26 cellular contexts compared by ENCODE assay signal in genomic region chr11:114783805-114784204, GRCh38.
DNase-seq lines count a peak whose midpoint lies in the region; ATAC-seq and TF ChIP-seq lines count a peak whose summit lies in the region.
"Had no signal": no experiment of that assay in that cellular context is flagged by ENCODE, and none has a peak within 500 bp of the region (broad histone marks: within the 10 kb centered on the region; RNA-seq: fewer than 3 reads in every experiment).

No MANE protein-coding gene starts in this region.

- H3K4me1 Mint-ChIP-seq in glutamatergic neuron (ENCODE audit: low read depth, unreplicated experiment) (peaks cover 33% of the 10 kb centered on the region), osteocyte (ENCODE audit: unreplicated experiment) (no peaks in the 10 kb centered on the region)
- H3K4me1 Mint-ChIP-seq: B cell had no signal

- H3K27me3 ChIP-seq in left ventricle myocardium inferior (ENCODE audit: low read depth) (peaks cover 14% of the 10 kb centered on the region), hepatocyte (peaks cover 3% of the 10 kb centered on the region), adrenal gland (no peaks in the 10 kb centered on the region)

- TF ChIP-seq CTCF in left ventricle myocardium inferior (IDR thresholded peaks at IDR 0.05; ENCODE audit: borderline replicate concordance) (no peak), hepatocyte (IDR thresholded peaks at IDR 0.05; ENCODE audit: poor library complexity) (no peak), mucosa of descending colon (IDR thresholded peaks at IDR 0.05) (no peak), adrenal gland (IDR thresholded peaks at IDR 0.05) (no peak), glutamatergic neuron (IDR thresholded peaks at IDR 0.05; ENCODE audit: partially characterized antibody, unreplicated experiment) (no peak), osteocyte (IDR thresholded peaks at IDR 0.05) (no peak)

- H3K27ac Mint-ChIP-seq in glutamatergic neuron (ENCODE audit: unreplicated experiment), result no peak overlapping the region
- no peak overlapping the region for H3K27ac Mint-ChIP-seq in osteocyte (ENCODE audit: unreplicated experiment)
- H3K27ac Mint-ChIP-seq: B cell; CD8-positive, alpha-beta T cell had no signal

- no peak for TF ChIP-seq POLR2A in adrenal gland (IDR thresholded peaks at IDR 0.05)

- no peaks in the 10 kb centered on the region for H4K20me1 ChIP-seq in hepatocyte (ENCODE audit: insufficient read depth, poor library complexity, severe bottlenecking)

- peak; percentile 23 for ATAC-seq in left ventricle myocardium superior
- ATAC-seq in mucosa of descending colon, result peak; percentile 87
- ATAC-seq: CD8-positive, alpha-beta T cell; Panc1 had no signal

- no peaks in the 10 kb centered on the region for H3K36me3 ChIP-seq in left ventricle myocardium inferior
- H3K36me3 ChIP-seq in hepatocyte (replicated peaks; ENCODE audit: insufficient read depth, low read depth), result no peaks in the 10 kb centered on the region
- no peaks in the 10 kb centered on the region for H3K36me3 ChIP-seq in mucosa of descending colon (ENCODE audit: low read depth)
- H3K36me3 ChIP-seq in adrenal gland (replicated peaks in 1 of 2), result no peaks in the 10 kb centered on the region

- intact Hi-C loops in left ventricle myocardium superior (cut with micrococcal nuclease) (no loop called here), left ventricle myocardium inferior (cut with micrococcal nuclease) (no loop called here), mucosa of descending colon (cut with DNase I, micrococcal nuclease) (no loop called here), adrenal gland (cut with DNase I) (no loop called here)

- no peaks in the 10 kb centered on the region for H3K9me2 ChIP-seq in hepatocyte (replicated peaks; ENCODE audit: insufficient read depth)

- H3K27me3 Mint-ChIP-seq in glutamatergic neuron (ENCODE audit: unreplicated experiment), result peaks cover 3% of the 10 kb centered on the region
- no peaks in the 10 kb centered on the region for H3K27me3 Mint-ChIP-seq in osteocyte (ENCODE audit: unreplicated experiment)

- H3K4me1 ChIP-seq in left ventricle myocardium inferior (no peaks in the 10 kb centered on the region), hepatocyte (ENCODE audit: insufficient read depth) (peaks cover 9% of the 10 kb centered on the region), mucosa of descending colon (ENCODE audit: low read depth) (peaks cover 16% of the 10 kb centered on the region), adrenal gland (replicated peaks in 1 of 2) (no peaks in the 10 kb centered on the region)

- no peak overlapping the region for H3K4me3 ChIP-seq in left ventricle myocardium inferior
- H3K4me3 ChIP-seq in hepatocyte, result no peak overlapping the region
- H3K4me3 ChIP-seq in mucosa of descending colon, result no peak overlapping the region
- H3K4me3 ChIP-seq in adrenal gland, result no peak overlapping the region
- H3K4me3 ChIP-seq: GM23248 had no signal

- H2AFZ ChIP-seq in hepatocyte, result no peak overlapping the region
- H2AFZ ChIP-seq: GM23248 had no signal

- H3K9me3 Mint-ChIP-seq in glutamatergic neuron (ENCODE audit: unreplicated experiment) (peaks cover 2% of the 10 kb centered on the region), osteocyte (ENCODE audit: unreplicated experiment) (no peaks in the 10 kb centered on the region)
- H3K9me3 Mint-ChIP-seq: CD8-positive, alpha-beta T cell had no signal

- H3K9me3 ChIP-seq in left ventricle myocardium inferior (replicated peaks) (no peaks in the 10 kb centered on the region), hepatocyte (ENCODE audit: low read depth) (no peaks in the 10 kb centered on the region), mucosa of descending colon (no peaks in the 10 kb centered on the region), adrenal gland (replicated peaks in 1 of 3) (no peaks in the 10 kb centered on the region)

- H3K4me3 Mint-ChIP-seq in glutamatergic neuron (ENCODE audit: unreplicated experiment), result no peak overlapping the region
- no peak overlapping the region for H3K4me3 Mint-ChIP-seq in osteocyte (ENCODE audit: unreplicated experiment)
- H3K4me3 Mint-ChIP-seq: B cell; CD8-positive, alpha-beta T cell had no signal

- H3K27ac ChIP-seq in left ventricle myocardium inferior (replicated peaks) (no peak overlapping the region), hepatocyte (peak overlapping the region; percentile 73), adrenal gland (no peak overlapping the region)
- H3K27ac ChIP-seq: 22Rv1, C4-2B, GM23248 had no signal

- no peak overlapping the region for H3K4me2 ChIP-seq in hepatocyte

- no peak for DNase-seq in left ventricle myocardium superior
- no peak for DNase-seq in left ventricle myocardium inferior
- DNase-seq in hepatocyte (ENCODE audit: low spot score), result peak; percentile 65
- DNase-seq in mucosa of descending colon, result peak in 1 of 3 donors; percentile 19
- DNase-seq in adrenal gland, result no peak
- no peak for DNase-seq in glutamatergic neuron
- no peak for DNase-seq in osteocyte (ENCODE audit: extremely low spot score, unreplicated experiment)
- DNase-seq in DMS79 (lab: John Stamatoyannopoulos, UW), result no peak
- DNase-seq: Calu3; CD8-positive, alpha-beta T cell; DMS153; GM23248; H7; NCI-H1048; NCI-H1417 treated with DMSO at 0.1 percent for 48 hours; NCI-H187; NCI-H2081 treated with DMSO at 0.1 percent for 48 hours; NCI-H2171; NCI-H226; NCI-H510A; NCI-H69; SHP77 treated with DMSO at 0.1 percent for 48 hours had no signal

- no peaks in the 10 kb centered on the region for H3K79me2 ChIP-seq in hepatocyte

- H3K36me3 Mint-ChIP-seq in glutamatergic neuron (ENCODE audit: unreplicated experiment), result no peaks in the 10 kb centered on the region
- H3K36me3 Mint-ChIP-seq in osteocyte (ENCODE audit: unreplicated experiment), result no peaks in the 10 kb centered on the region
- H3K36me3 Mint-ChIP-seq: CD8-positive, alpha-beta T cell had no signal
